In the genomic region with DNA sequence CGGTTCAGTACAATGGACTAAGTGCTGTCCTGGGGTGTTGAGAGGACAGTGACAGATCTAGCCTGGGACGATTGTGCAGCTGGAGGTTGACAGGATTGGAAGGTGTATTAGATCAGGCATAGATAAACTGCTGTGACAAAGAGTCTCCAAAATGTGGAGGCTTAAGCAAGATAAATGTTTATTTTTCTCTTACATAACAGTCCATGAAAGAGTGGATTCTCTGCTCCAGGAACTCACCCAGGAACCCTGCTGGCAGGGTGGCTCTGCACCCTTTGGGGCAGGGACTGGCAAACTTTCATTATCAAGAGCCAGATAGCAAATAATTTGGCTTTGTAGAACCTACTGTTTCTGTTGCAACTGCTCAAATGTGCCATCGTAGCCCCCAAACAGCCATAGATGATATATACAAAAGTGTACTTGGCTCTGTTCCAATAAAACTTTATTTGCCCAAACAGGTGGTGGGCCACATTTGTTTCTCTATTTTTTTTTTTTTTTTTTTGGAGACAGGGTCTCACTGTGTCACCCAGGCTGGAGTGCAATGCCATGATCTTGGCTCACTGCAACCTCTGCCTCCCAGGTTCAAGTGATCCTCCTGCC, we compare ENCODE assay signal across 21 cellular contexts. TPM values are rescaled to one million over a fixed set of nuclear protein-coding genes. Genes with fewer than 3 reads are reported as not detected.
DNase-seq lines count a peak whose midpoint lies in the region; ATAC-seq and TF ChIP-seq lines count a peak whose summit lies in the region.
"Had no signal": no experiment of that assay in that cellular context is flagged by ENCODE, and none has a peak within 500 bp of the region (broad histone marks: within the 10 kb centered on the region; RNA-seq: fewer than 3 reads in every experiment).

No MANE protein-coding gene starts in this region.

- H3K4me1 Mint-ChIP-seq in activated T-cell treated with anti-CD3 and anti-CD28 coated beads, Interleukin-2, amount 50 U/mL, for 4 hours (ENCODE audit: low read depth) = peaks cover 4% of the 10 kb centered on the region
- H3K4me1 Mint-ChIP-seq in CD4-positive, alpha-beta memory T cell = peaks cover 2 to 4% (median 4%) of the 10 kb centered on the region in 4 donors
- H3K4me1 Mint-ChIP-seq: CD4-positive, CD25-positive, alpha-beta regulatory T cell had no signal

- no peaks in the 10 kb centered on the region for H3K9me3 Mint-ChIP-seq in activated T-cell treated with anti-CD3 and anti-CD28 coated beads, Interleukin-2, amount 50 U/mL, for 4 hours
- H3K9me3 Mint-ChIP-seq in CD4-positive, alpha-beta memory T cell = peaks cover 0 to 1% (median 0%) of the 10 kb centered on the region in 8 donors

- H3K27ac ChIP-seq in WERI-Rb-1 (0 out of 2 replicates have a peak overlapping the region, but pooled peaks have one; percentile 12), right lobe of liver (no peak overlapping the region)
- no peak overlapping the region for H3K27ac ChIP-seq in CD4-positive, alpha-beta memory T cell (ENCODE audit: low read depth, low read length)
- H3K27ac ChIP-seq: 22Rv1, SK-N-MC had no signal

- H3K4me1 ChIP-seq in right lobe of liver = no peaks in the 10 kb centered on the region
- H3K4me1 ChIP-seq in CD4-positive, alpha-beta memory T cell (ENCODE audit: insufficient read depth, low read length) = no peaks in the 10 kb centered on the region

- TF ChIP-seq POLR2A in right lobe of liver (IDR thresholded peaks at IDR 0.05) = no peak

- no peak overlapping the region for H3K4me3 ChIP-seq in LNCaP clone FGC (ENCODE audit: low read depth, low read length)
- H3K4me3 ChIP-seq in WERI-Rb-1 (ENCODE audit: low read depth, low read length) = no peak overlapping the region
- no peak overlapping the region for H3K4me3 ChIP-seq in right lobe of liver
- H3K4me3 ChIP-seq in CD4-positive, alpha-beta memory T cell (ENCODE audit: low read length in 2 of 2) = no peak overlapping the region
- H3K4me3 ChIP-seq: SK-N-MC had no signal

- H3K27ac Mint-ChIP-seq in CD4-positive, alpha-beta memory T cell = peak overlapping the region in 2 of 7 donors; percentile 78 to 89
- H3K27ac Mint-ChIP-seq: CD4-positive, CD25-positive, alpha-beta regulatory T cell had no signal

- no peaks in the 10 kb centered on the region for H3K36me3 ChIP-seq in WERI-Rb-1
- H3K36me3 ChIP-seq in right lobe of liver = no peaks in the 10 kb centered on the region
- no peaks in the 10 kb centered on the region for H3K36me3 ChIP-seq in CD4-positive, alpha-beta memory T cell (ENCODE audit: insufficient read depth, low read length)

- no peaks in the 10 kb centered on the region for H3K36me3 Mint-ChIP-seq in activated T-cell treated with anti-CD3 and anti-CD28 coated beads, Interleukin-2, amount 50 U/mL, for 4 hours (ENCODE audit: insufficient read depth)
- H3K36me3 Mint-ChIP-seq in CD4-positive, alpha-beta memory T cell = peaks cover 0 to 7% of the 10 kb centered on the region in 2 donors
- H3K36me3 Mint-ChIP-seq: CD4-positive, CD25-positive, alpha-beta regulatory T cell had no signal

- DNase-seq in NCI-H1092 treated with DMSO at 0.1 percent for 48 hours (lab: John Stamatoyannopoulos, UW) (peak; percentile 31), NCI-H1092 (lab: John Stamatoyannopoulos, UW) (no peak), LNCaP clone FGC (ENCODE audit: low read depth) (peak; percentile 19), WERI-Rb-1 (peak; percentile 28), right lobe of liver (peak; percentile 51 to 81 (median 73)), NCI-H1417 treated with DMSO at 0.1 percent for 48 hours (lab: John Stamatoyannopoulos, UW) (no peak)
- no peak for DNase-seq in activated T-cell treated with anti-CD3 and anti-CD28 coated beads, Interleukin-2, amount 50 U/mL, for 4 hours
- DNase-seq in CD4-positive, alpha-beta memory T cell = no peak
- DNase-seq: ACHN; CD4-positive, CD25-positive, alpha-beta regulatory T cell; DMS53; Kasumi-1; NCI-H2029; NCI-H510A; SIG-M5 had no signal

- CTCF ChIA-PET in CD4-positive, alpha-beta memory T cell (lab: Charles Lee; ENCODE audit: partially characterized antibody) = no interaction called here

- peaks cover 4% of the 10 kb centered on the region for H3K27me3 Mint-ChIP-seq in activated T-cell treated with anti-CD3 and anti-CD28 coated beads, Interleukin-2, amount 50 U/mL, for 4 hours (ENCODE audit: low read depth)
- H3K27me3 Mint-ChIP-seq in CD4-positive, alpha-beta memory T cell = peaks cover 3 to 4% of the 10 kb centered on the region in 2 donors

- WGBS in right lobe of liver (ENCODE audit: insufficient coverage, low coverage, low lambda C conversion rate, missing lambda C conversion rate) = 36% methylated on average over 3 of the region's 3 CpGs

- intact Hi-C loops in right lobe of liver (cut with DNase I) = no loop called here
- intact Hi-C loops in CD4-positive, alpha-beta memory T cell (cut with micrococcal nuclease) = no loop called here

- H3K4me3 Mint-ChIP-seq in activated T-cell treated with anti-CD3 and anti-CD28 coated beads, Interleukin-2, amount 50 U/mL, for 4 hours = no peak overlapping the region
- peak overlapping the region in 3 of 8 donors; percentile 32 to 77 (median 43) for H3K4me3 Mint-ChIP-seq in CD4-positive, alpha-beta memory T cell

- peak; percentile 96 to 99 (median 98) for ATAC-seq in right lobe of liver
- no peak for ATAC-seq in activated T-cell treated with anti-CD3 and anti-CD28 coated beads, Interleukin-2, amount 50 U/mL, for 4 hours

- POLR2A ChIA-PET in CD4-positive, alpha-beta memory T cell (lab: Charles Lee; ENCODE audit: partially characterized antibody) = no interaction called here

- H3K27me3 ChIP-seq in WERI-Rb-1 (ENCODE audit: insufficient read depth, low read depth, severe bottlenecking) (no peaks in the 10 kb centered on the region), right lobe of liver (no peaks in the 10 kb centered on the region)
- no peaks in the 10 kb centered on the region for H3K27me3 ChIP-seq in CD4-positive, alpha-beta memory T cell (ENCODE audit: insufficient read depth, low read length)

- H3K9me3 ChIP-seq in WERI-Rb-1 (ENCODE audit: severe bottlenecking) (no peaks in the 10 kb centered on the region), right lobe of liver (no peaks in the 10 kb centered on the region)
- no peaks in the 10 kb centered on the region for H3K9me3 ChIP-seq in CD4-positive, alpha-beta memory T cell (ENCODE audit: control insufficient read depth in 1 of 2, low read length in 2 of 2)

- TF ChIP-seq CTCF in LNCaP clone FGC (IDR thresholded peaks at IDR 0.05; ENCODE audit: control insufficient read depth, extremely low read depth, insufficient read depth) (no peak), WERI-Rb-1 (IDR thresholded peaks at IDR 0.05; ENCODE audit: low read depth, low read length) (no peak), right lobe of liver (IDR thresholded peaks at IDR 0.05) (no peak)

RNA-seq across cellular contexts. Expression of gene HRH4, which starts 9.7 kb away (rescaled TPM):
- under 1 TPM; 0.06 to 0.32 (median 0.10) TPM for total RNA-seq in right lobe of liver
- under 1 TPM in 1 of 3 donors, not detected in 2; 0.41 TPM for total RNA-seq in activated T-cell treated with anti-CD3 and anti-CD28 coated beads, Interleukin-2, amount 50 U/mL, for 4 hours
- 1 to 10 TPM; 1.1 to 1.6 TPM for total RNA-seq in CD4-positive, alpha-beta memory T cell
- 1 to 10 TPM; 1.1 to 2.2 TPM for polyA plus RNA-seq in CD4-positive, alpha-beta memory T cell
- total RNA-seq: Daoy, G401, HT-29 had no signal
- polyA plus RNA-seq: BJ had no signal

RNA-seq across cellular contexts. Expression of gene IMPACT, which starts 43.6 kb away (rescaled TPM):
- total RNA-seq in right lobe of liver = 10 to 100 TPM; 10.4 to 18.1 (median 13.9) TPM
- 1 to 10 TPM; 9.5 to 9.7 (median 9.5) TPM for total RNA-seq in activated T-cell treated with anti-CD3 and anti-CD28 coated beads, Interleukin-2, amount 50 U/mL, for 4 hours
- 10 to 100 TPM; 12.5 to 14.5 TPM for total RNA-seq in CD4-positive, alpha-beta memory T cell
- polyA plus RNA-seq in CD4-positive, alpha-beta memory T cell = 10 to 100 TPM; 15.5 to 20.9 TPM

Comparison
In these comparisons a context has a peak if more than half of its experiments do, and no peak if none do; other contexts are left out.
1. DNase-seq: peak in NCI-H1092 treated with DMSO at 0.1 percent for 48 hours (single experiment), LNCaP clone FGC (single experiment), WERI-Rb-1 (single experiment) and right lobe of liver (3 of 3); none in NCI-H1092 (single experiment), NCI-H1417 treated with DMSO at 0.1 percent for 48 hours (single experiment), activated T-cell treated with anti-CD3 and anti-CD28 coated beads, Interleukin-2, amount 50 U/mL, for 4 hours (single experiment) and CD4-positive, alpha-beta memory T cell (0 of 5).
2. ATAC-seq: peak in right lobe of liver (4 of 4); none in activated T-cell treated with anti-CD3 and anti-CD28 coated beads, Interleukin-2, amount 50 U/mL, for 4 hours (0 of 2).